Comparison of ENCODE assay signal across 8 cellular contexts in genomic region chr22:17797721-17798559, GRCh38. TPM values are rescaled to one million over a fixed set of nuclear protein-coding genes. Genes with fewer than 3 reads are reported as not detected.
DNase-seq lines count a peak whose midpoint lies in the region; ATAC-seq, FAIRE-seq and TF ChIP-seq lines count a peak whose summit lies in the region.

No MANE protein-coding gene starts in this region.

- peaks cover 2% of the 10 kb centered on the region for H3K9me1 ChIP-seq in K562 (ENCODE audit: control insufficient read depth, insufficient read depth, low read length)

- H3K27ac ChIP-seq in K562 (ENCODE audit: extremely low read depth, low read depth, low read length) = no peak overlapping the region

- POLR2A ChIA-PET in K562 (lab: Yijun Ruan, JAX) = interaction anchor here (0.5 to 0.6 kb wide), 2 partner anchors 19 to 246 kb away, joined by 3 to 5 read pairs; no protein-coding TSS in a partner anchor

- no peak overlapping the region for H3K9ac ChIP-seq in K562 (ENCODE audit: insufficient read depth in 1 of 2, low read depth in 2 of 2, low read length in 2 of 2)

- no peaks in the 10 kb centered on the region for H3K79me2 ChIP-seq in K562 (ENCODE audit: control insufficient read depth, insufficient read depth, low read length)

- no peak for FAIRE-seq in K562 (lab: Jason Lieb, UNC)

- no peak overlapping the region for H3K4me2 ChIP-seq in K562 (ENCODE audit: insufficient read depth, low read length)

- DNase-seq in K562 (ENCODE audit: extremely low read depth in 1 of 4, low spot score in 3 of 4) (no peak), NCI-H1694 (lab: John Stamatoyannopoulos, UW) (no peak), NCI-H187 treated with DMSO at 0.1 percent for 48 hours (lab: John Stamatoyannopoulos, UW) (no peak), Right ventricle myocardium superior (no peak)
- no peak for DNase-seq in stimulated activated CD4-positive, alpha-beta T cell treated with anti-CD3 and anti-CD28 coated beads, Interleukin-1b, Interleukin-23, amount 100 ng/mL, for 48 hours

- 0 out of 2 replicates have a peak overlapping the region, but pooled peaks have one; percentile 44 for H2AFZ ChIP-seq in K562 (ENCODE audit: low read depth, low read length)

- no peak for TF ChIP-seq POLR2A in K562 (conservative IDR thresholded peaks at IDR 0.05)

- WGBS in K562 (ENCODE audit: insufficient coverage, low coverage, missing lambda C conversion rate) = 59% methylated on average over 23 of the region's 23 CpGs

- no TSS peak for BruUV-seq in K562 (replicated peaks; lab: Mats Ljungman, UMichigan)

- no peaks in the 10 kb centered on the region for H3K27me3 ChIP-seq in K562 (ENCODE audit: control insufficient read depth in 2 of 2, insufficient read depth in 2 of 2, low read length in 2 of 2)

- peak; percentile 40 for ATAC-seq in GM21367 (IDR thresholded peaks at IDR 0.05; ENCODE audit: unreplicated experiment)
- ATAC-seq in HG03460 (IDR thresholded peaks at IDR 0.05; ENCODE audit: unreplicated experiment) = peak; percentile 37
- peak; percentile 11; the same call in 2 of the 3 replicates for ATAC-seq in K562
- no peak for ATAC-seq in Right ventricle myocardium superior (ENCODE audit: poor library complexity)

- in situ Hi-C loops in K562 (cut with MboI) = no loop called here

- CTCF ChIA-PET in K562 (lab: Yijun Ruan, JAX; ENCODE audit: low intra/inter-chr PET ratio) = no interaction called here

- H3K36me3 ChIP-seq in K562 (ENCODE audit: control insufficient read depth, insufficient read depth, low read length) = no peaks in the 10 kb centered on the region

- no peak for TF ChIP-seq EP300 in K562 (IDR thresholded peaks at IDR 0.05; ENCODE audit: low read length)

- TF ChIP-seq CTCF in GM12875 (IDR thresholded peaks at IDR 0.05; ENCODE audit: borderline replicate concordance, insufficient read depth, low read depth, low read length) (no peak), K562 (IDR thresholded peaks at IDR 0.05 in 2 of 3, conservative IDR thresholded peaks at IDR 0.05 in 1 of 3; ENCODE audit: insufficient read depth in 2 of 3, low read depth in 1 of 3, low read length in 3 of 3) (no peak)

- H3K4me3 ChIP-seq in GM12875 (ENCODE audit: low read depth, low read length) (peak overlapping the region; percentile 64), K562 (no peak overlapping the region)

- TF ChIP-seq RAD21 in K562 (CRISPR knock-in tag; conservative IDR thresholded peaks at IDR 0.05 in 1 of 2, IDR thresholded peaks at IDR 0.05 in 1 of 2) = no peak

- H3K4me1 ChIP-seq in K562 (replicated peaks in 1 of 2; ENCODE audit: control insufficient read depth in 2 of 2, insufficient read depth in 2 of 2, low read length in 2 of 2) = peaks cover 8 to 13% of the 10 kb centered on the region in 2 experiments; a peak in 4 of 5 replicates

- H4K20me1 ChIP-seq in K562 (replicated peaks; ENCODE audit: control insufficient read depth, insufficient read depth, low read length) = 0 out of 2 replicates have a peak, but pooled peaks cover 6% of the 10 kb centered on the region

- no peaks in the 10 kb centered on the region for H3K9me3 ChIP-seq in K562 (replicated peaks; ENCODE audit: control insufficient read depth, insufficient read depth, low read depth, low read length)

- intact Hi-C loops in K562 (cut with micrococcal nuclease) = no loop called here
- intact Hi-C loops in Right ventricle myocardium superior (cut with DNase I) = no loop called here

TF ChIP-seq in K562, 482 proteins besides CTCF, POLR2A, EP300 and RAD21:
- TF ChIP-seq PHF20 (IDR thresholded peaks at IDR 0.05; ENCODE audit: partially characterized antibody) (no peak), PRDM10 (IDR thresholded peaks at IDR 0.05; ENCODE audit: partially characterized antibody) (peak; percentile 82), HLTF (IDR thresholded peaks at IDR 0.05) (no peak), E2F6 (IDR thresholded peaks at IDR 0.05; ENCODE audit: borderline replicate concordance in 1 of 2, extremely low read depth in 1 of 2, insufficient read depth in 1 of 2, insufficient read length in 1 of 2, low read depth in 1 of 2, low read length in 1 of 2, poor library complexity in 1 of 2, severe bottlenecking in 1 of 2) (peak in 1 of 2 experiments; percentile 10), SRSF7 (optimal IDR thresholded peaks at IDR 0.05; ENCODE audit: low read depth, low read length) (no peak), RBM17 (IDR thresholded peaks at IDR 0.05; ENCODE audit: borderline replicate concordance, low read depth, low read length) (no peak), MAFG (tag; conservative IDR thresholded peaks at IDR 0.05) (no peak), KDM1A (IDR thresholded peaks at IDR 0.05) (no peak), NEUROD1 (IDR thresholded peaks at IDR 0.05; ENCODE audit: borderline replicate concordance, low read depth, low read length, partially characterized antibody) (no peak)

RNA-seq across cellular contexts. Expression of gene BID, which starts 23.7 kb away (rescaled TPM):
- total RNA-seq in K562 (2011; cell fraction: chromatin; rRNA removed; ENCODE audit: low replicate concordance) = 18.0 and 26.5 TPM in 2 replicates
- 39.3 and 42.0 TPM in 2 replicates for total RNA-seq in K562 (2011; cell fraction: nucleolus; rRNA removed)
- 27.0 and 30.7 TPM in 2 replicates for total RNA-seq in K562 (2011; cell fraction: nucleoplasm; rRNA removed)
- 165 and 212 TPM in 2 replicates for total RNA-seq in K562 (2014; rRNA removed)
- total RNA-seq in K562 (2014; rRNA removed; fragmentation: Illumina TruSeq; extraction: Trizol) = 25.5 and 26.3 TPM in 2 replicates
- 60.4 and 63.7 TPM in 2 replicates for total RNA-seq in K562 (2015; rRNA removed; fragmentation: Illumina TruSeq; extraction: Trizol)
- 94.7 and 99.6 TPM in 2 replicates for total RNA-seq in K562 (2021)
- polyA plus RNA-seq in K562 (2011; rRNA removed) = 119 and 164 TPM in 2 replicates
- 249 and 453 TPM in 2 replicates for polyA plus RNA-seq in K562 (2011; cell fraction: cytosol; rRNA removed)
- 84.6 and 89.3 TPM in 2 replicates for polyA plus RNA-seq in K562 (2011; cell fraction: nucleus; rRNA removed)
- polyA plus RNA-seq in K562 (2012) = 60.9 and 80.1 TPM in 2 replicates
- 35.2 and 84.7 TPM in 2 replicates for polyA plus RNA-seq in K562 (2014; fragmentation: Illumina TruSeq; extraction: Trizol)
- 1 to 10 TPM; 5.2 to 8.9 TPM for polyA plus RNA-seq in K562 (2014; fragmentation: Nextera tagmentation; extraction: Ambion mirVana)
- 208 and 209 TPM in 2 replicates for polyA plus RNA-seq in K562 (2014; rRNA removed)
- polyA minus RNA-seq in K562 (2011; rRNA and poly(A)+ RNA removed) = 21.5 and 30.2 TPM in 2 replicates
- 46.1 and 91.5 TPM in 2 replicates for polyA minus RNA-seq in K562 (2011; cell fraction: cytosol; rRNA and poly(A)+ RNA removed)
- polyA minus RNA-seq in K562 (2011; cell fraction: nucleus; rRNA and poly(A)+ RNA removed) = 7.7 and 13.4 TPM in 2 replicates
- 20.0 TPM for total RNA-seq in Right ventricle myocardium superior
